Comparison of ENCODE assay signal across 24 cellular contexts in genomic region chr5:9090381-9091026, GRCh38.
"Had no signal": no experiment of that assay in that cellular context is flagged by ENCODE, and none has a peak within 500 bp of the region (broad histone marks: within the 10 kb centered on the region; RNA-seq: fewer than 3 reads in every experiment).

No MANE protein-coding gene starts in this region.

- H3K27me3 ChIP-seq: dorsolateral prefrontal cortex, esophagus squamous epithelium, gastrocnemius medialis, heart right ventricle, left lung had no signal

- ATAC-seq: effector memory CD8-positive, alpha-beta T cell; esophagus mucosa; gastrocnemius medialis; heart right ventricle; left cardiac atrium; left lung; left ventricle myocardium superior; lower lobe of right lung; naive thymus-derived CD4-positive, alpha-beta T cell; natural killer cell had no signal

- H3K27ac ChIP-seq: coronary artery, dorsolateral prefrontal cortex, epithelial cell of prostate, esophagus squamous epithelium, gastrocnemius medialis, heart right ventricle, left lung, lower lobe of right lung had no signal

- H3K4me1 ChIP-seq: esophagus squamous epithelium, gastrocnemius medialis, heart right ventricle, left lung, lower lobe of right lung had no signal

- H3K4me3 ChIP-seq: coronary artery, dorsolateral prefrontal cortex, esophagus squamous epithelium, gastrocnemius medialis, heart right ventricle, left lung, lower lobe of right lung had no signal

- H3K9me3 ChIP-seq: esophagus squamous epithelium, gastrocnemius medialis, heart right ventricle, left lung, lower lobe of right lung had no signal

- H3K36me3 ChIP-seq: esophagus squamous epithelium, gastrocnemius medialis, left lung, lower lobe of right lung had no signal

- DNase-seq: dermis blood vessel endothelial cell; dorsolateral prefrontal cortex; effector CD8-positive, alpha-beta T cell; effector memory CD8-positive, alpha-beta T cell; endodermal cell; erythroblast; esophagus squamous epithelium; foreskin fibroblast; foreskin melanocyte; gastrocnemius medialis; glutamatergic neuron; head of caudate nucleus; heart right ventricle; hippocampal formation; left cardiac atrium; left lung; left ventricle myocardium superior; lower lobe of right lung; mesenchymal stem cell; naive thymus-derived CD4-positive, alpha-beta T cell; natural killer cell had no signal
